1 cellular context compared by ENCODE assay signal in the genomic region with DNA sequence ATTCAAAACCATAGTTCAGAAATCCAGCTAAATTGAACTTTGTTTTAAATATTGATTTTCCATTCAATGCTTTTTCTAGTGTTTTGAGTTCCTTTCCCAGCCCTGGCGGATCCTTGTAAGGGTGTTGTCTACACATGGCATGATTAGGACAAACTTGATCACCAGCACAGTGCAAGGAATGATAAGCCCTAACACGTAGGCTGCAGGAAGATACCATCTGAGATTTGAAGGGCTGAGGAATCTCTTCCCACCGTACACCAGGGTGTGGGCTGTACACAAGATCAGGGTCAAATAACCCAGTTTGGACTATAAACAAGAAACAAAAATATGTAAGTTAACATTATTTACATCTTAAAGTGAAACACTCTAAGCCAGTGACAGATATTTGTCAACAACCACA.
TF ChIP-seq lines count a peak whose summit lies in the region.

No MANE protein-coding gene starts in this region.

TF ChIP-seq in H1, 55 proteins besides CTCF, POLR2A, EP300 and RAD21:
- TF ChIP-seq BCL11A (IDR thresholded peaks at IDR 0.05; ENCODE audit: low read depth in 2 of 2, low read length in 2 of 2): no peak
- no peak for TF ChIP-seq SIRT6 (IDR thresholded peaks at IDR 0.05; ENCODE audit: low read length)
- no peak for TF ChIP-seq TAF1 (IDR thresholded peaks at IDR 0.05; ENCODE audit: low read depth, low read length)
- no peak for TF ChIP-seq TBP (IDR thresholded peaks at IDR 0.05; ENCODE audit: low read depth, low read length)
- no peak for TF ChIP-seq CEBPB (IDR thresholded peaks at IDR 0.05; ENCODE audit: low read depth, low read length)
- no peak for TF ChIP-seq CHD1 (IDR thresholded peaks at IDR 0.05; ENCODE audit: low read depth, low read length)
- TF ChIP-seq BRCA1 (IDR thresholded peaks at IDR 0.05; ENCODE audit: low read depth, low read length): no peak
- no peak for TF ChIP-seq SP1 (IDR thresholded peaks at IDR 0.05; ENCODE audit: low read depth, low read length)
- TF ChIP-seq YY1 (IDR thresholded peaks at IDR 0.05; ENCODE audit: low read depth, low read length): no peak
- no peak for TF ChIP-seq JUN (IDR thresholded peaks at IDR 0.05; ENCODE audit: low read depth, low read length)
- no peak for TF ChIP-seq SUZ12 (IDR thresholded peaks at IDR 0.05; ENCODE audit: low read length)
- no peak for TF ChIP-seq SIN3A (conservative IDR thresholded peaks at IDR 0.05 in 1 of 2, IDR thresholded peaks at IDR 0.05 in 1 of 2; ENCODE audit: low read depth in 1 of 2, low read length in 2 of 2)
- TF ChIP-seq PHF8 (conservative IDR thresholded peaks at IDR 0.05; ENCODE audit: low read depth, low read length): no peak
- TF ChIP-seq, protein P1, sequence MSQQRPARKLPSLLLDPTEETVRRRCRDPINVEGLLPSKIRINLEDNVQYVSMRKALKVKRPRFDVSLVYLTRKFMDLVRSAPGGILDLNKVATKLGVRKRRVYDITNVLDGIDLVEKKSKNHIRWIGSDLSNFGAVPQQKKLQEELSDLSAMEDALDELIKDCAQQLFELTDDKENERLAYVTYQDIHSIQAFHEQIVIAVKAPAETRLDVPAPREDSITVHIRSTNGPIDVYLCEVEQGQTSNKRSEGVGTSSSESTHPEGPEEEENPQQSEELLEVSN (IDR thresholded peaks at IDR 0.05): no peak
- no peak for TF ChIP-seq MAFK (IDR thresholded peaks at IDR 0.05; ENCODE audit: low read depth, low read length)
- TF ChIP-seq, protein P2, sequence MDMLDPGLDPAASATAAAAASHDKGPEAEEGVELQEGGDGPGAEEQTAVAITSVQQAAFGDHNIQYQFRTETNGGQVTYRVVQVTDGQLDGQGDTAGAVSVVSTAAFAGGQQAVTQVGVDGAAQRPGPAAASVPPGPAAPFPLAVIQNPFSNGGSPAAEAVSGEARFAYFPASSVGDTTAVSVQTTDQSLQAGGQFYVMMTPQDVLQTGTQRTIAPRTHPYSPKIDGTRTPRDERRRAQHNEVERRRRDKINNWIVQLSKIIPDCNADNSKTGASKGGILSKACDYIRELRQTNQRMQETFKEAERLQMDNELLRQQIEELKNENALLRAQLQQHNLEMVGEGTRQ (IDR thresholded peaks at IDR 0.05; ENCODE audit: low read length): no peak
